In the genomic region with DNA sequence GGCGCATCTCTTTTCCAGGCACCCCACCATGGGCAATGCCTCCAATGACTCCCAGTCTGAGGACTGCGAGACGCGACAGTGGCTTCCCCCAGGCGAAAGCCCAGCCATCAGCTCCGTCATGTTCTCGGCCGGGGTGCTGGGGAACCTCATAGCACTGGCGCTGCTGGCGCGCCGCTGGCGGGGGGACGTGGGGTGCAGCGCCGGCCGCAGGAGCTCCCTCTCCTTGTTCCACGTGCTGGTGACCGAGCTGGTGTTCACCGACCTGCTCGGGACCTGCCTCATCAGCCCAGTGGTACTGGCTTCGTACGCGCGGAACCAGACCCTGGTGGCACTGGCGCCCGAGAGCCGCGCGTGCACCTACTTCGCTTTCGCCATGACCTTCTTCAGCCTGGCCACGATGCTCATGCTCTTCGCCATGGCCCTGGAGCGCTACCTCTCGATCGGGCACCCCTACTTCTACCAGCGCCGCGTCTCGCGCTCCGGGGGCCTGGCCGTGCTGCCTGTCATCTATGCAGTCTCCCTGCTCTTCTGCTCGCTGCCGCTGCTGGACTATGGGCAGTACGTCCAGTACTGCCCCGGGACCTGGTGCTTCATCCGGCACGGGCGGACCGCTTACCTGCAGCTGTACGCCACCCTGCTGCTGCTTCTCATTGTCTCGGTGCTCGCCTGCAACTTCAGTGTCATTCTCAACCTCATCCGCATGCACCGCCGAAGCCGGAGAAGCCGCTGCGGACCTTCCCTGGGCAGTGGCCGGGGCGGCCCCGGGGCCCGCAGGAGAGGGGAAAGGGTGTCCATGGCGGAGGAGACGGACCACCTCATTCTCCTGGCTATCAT, we compare ENCODE assay signal across 8 cellular contexts. TPM values are rescaled to one million over a fixed set of nuclear protein-coding genes. Genes with fewer than 3 reads are reported as not detected.
DNase-seq lines count a peak whose midpoint lies in the region; ATAC-seq, FAIRE-seq and TF ChIP-seq lines count a peak whose summit lies in the region.

No MANE protein-coding gene starts in this region.

- H3K36me3 Mint-ChIP-seq in activated CD8-positive, alpha-beta T cell treated with anti-CD3 and anti-CD28 coated beads, Interleukin-2, amount 10 ng/mL, durations not matched to agents 7 days and 5 days (ENCODE audit: low read depth), result peaks cover 95% of the 10 kb centered on the region
- peaks cover 0 to 92% (median 4%) of the 10 kb centered on the region in 5 donors for H3K36me3 Mint-ChIP-seq in naive thymus-derived CD4-positive, alpha-beta T cell

- POLR2A ChIA-PET in activated CD8-positive, alpha-beta T cell treated with anti-CD3 and anti-CD28 coated beads, Interleukin-2, amount 10 ng/mL, durations not matched to agents 7 days and 5 days (lab: Charles Lee), result interaction anchor here (0.5 to 11.2 kb wide), 11 partner anchors 9 to 454 kb away, joined by 3 to 120 read pairs (median 7); partner anchors contain the start of genes GNG2, GPR137C and TXNDC16
- POLR2A ChIA-PET in naive thymus-derived CD4-positive, alpha-beta T cell (lab: Charles Lee), result interaction anchor here (1.1 to 2.5 kb wide), 2 partner anchors 13 to 37 kb away, joined by 3 to 5 read pairs; no protein-coding TSS in a partner anchor

- H3K27me3 Mint-ChIP-seq in activated CD8-positive, alpha-beta T cell treated with anti-CD3 and anti-CD28 coated beads, Interleukin-2, amount 10 ng/mL, durations not matched to agents 7 days and 5 days (ENCODE audit: low read depth), result no peaks in the 10 kb centered on the region
- peaks cover 0 to 5% (median 0%) of the 10 kb centered on the region in 5 donors for H3K27me3 Mint-ChIP-seq in naive thymus-derived CD4-positive, alpha-beta T cell

- H3K4me3 ChIP-seq in naive thymus-derived CD4-positive, alpha-beta T cell (ENCODE audit: low read length), result peak overlapping the region; percentile 80
- H3K4me3 ChIP-seq in thymus (ENCODE audit: low read length), result peak overlapping the region; percentile 54

- TF ChIP-seq POLR2A in erythroblast (IDR thresholded peaks at IDR 0.05; ENCODE audit: low read length), result no peak

- DNase-seq in HTR-8/SVneo (ENCODE audit: insufficient read length, low spot score), result peak; percentile 50
- DNase-seq in activated CD8-positive, alpha-beta T cell treated with anti-CD3 and anti-CD28 coated beads, Interleukin-2, amount 10 ng/mL, durations not matched to agents 7 days and 5 days, result peak; percentile 62
- peak; percentile 28 to 33 for DNase-seq in erythroblast (lab: John Stamatoyannopoulos, UW)
- peak in 8 of 9 donors; percentile 8 to 62 (median 26) for DNase-seq in naive thymus-derived CD4-positive, alpha-beta T cell
- DNase-seq in NCI-H226, result no peak
- no peak for DNase-seq in inferior parietal cortex (ENCODE audit: extremely low spot score)

- peaks cover 14 to 29% of the 10 kb centered on the region in 2 donors for H3K4me1 ChIP-seq in naive thymus-derived CD4-positive, alpha-beta T cell (ENCODE audit: control insufficient read depth in 2 of 2, insufficient read depth in 2 of 2, low read length in 2 of 2)
- H3K4me1 ChIP-seq in thymus (ENCODE audit: control insufficient read depth, insufficient read depth, low read length), result peaks cover 15% of the 10 kb centered on the region

- peak; percentile 14 for ATAC-seq in GM18858 (IDR thresholded peaks at IDR 0.05; ENCODE audit: unreplicated experiment)
- ATAC-seq in activated CD8-positive, alpha-beta T cell treated with anti-CD3 and anti-CD28 coated beads, Interleukin-2, amount 10 ng/mL, durations not matched to agents 7 days and 5 days, result peak; percentile 31
- ATAC-seq in naive thymus-derived CD4-positive, alpha-beta T cell, result peak; percentile 26

- peak overlapping the region; percentile 98 for H3K27ac Mint-ChIP-seq in activated CD8-positive, alpha-beta T cell treated with anti-CD3 and anti-CD28 coated beads, Interleukin-2, amount 10 ng/mL, durations not matched to agents 7 days and 5 days
- H3K27ac Mint-ChIP-seq in naive thymus-derived CD4-positive, alpha-beta T cell, result peak overlapping the region; percentile 51 to 98 (median 92)

- no peaks in the 10 kb centered on the region for H3K27me3 ChIP-seq in naive thymus-derived CD4-positive, alpha-beta T cell (ENCODE audit: control insufficient read depth in 2 of 2, insufficient read depth in 2 of 2, low read length in 2 of 2)
- peaks cover 3% of the 10 kb centered on the region for H3K27me3 ChIP-seq in thymus (ENCODE audit: control insufficient read depth, insufficient read depth)

- FAIRE-seq in HTR-8/SVneo (lab: Jason Lieb, UNC), result peak; percentile 94

- CTCF ChIA-PET in activated CD8-positive, alpha-beta T cell treated with anti-CD3 and anti-CD28 coated beads, Interleukin-2, amount 10 ng/mL, durations not matched to agents 7 days and 5 days (lab: Charles Lee), result interaction anchor here (1.0 to 7.3 kb wide), 7 partner anchors 10 to 158 kb away, joined by 3 to 63 read pairs (median 7); no protein-coding TSS in a partner anchor
- CTCF ChIA-PET in naive thymus-derived CD4-positive, alpha-beta T cell (lab: Charles Lee), result no interaction called here

- peak overlapping the region; percentile 97 for H3K4me3 Mint-ChIP-seq in activated CD8-positive, alpha-beta T cell treated with anti-CD3 and anti-CD28 coated beads, Interleukin-2, amount 10 ng/mL, durations not matched to agents 7 days and 5 days
- peak overlapping the region; percentile 88 to 100 (median 98) for H3K4me3 Mint-ChIP-seq in naive thymus-derived CD4-positive, alpha-beta T cell

- peak overlapping the region; percentile 62 for H3K27ac ChIP-seq in naive thymus-derived CD4-positive, alpha-beta T cell (ENCODE audit: low read depth, low read length)
- no peak overlapping the region for H3K27ac ChIP-seq in thymus (ENCODE audit: low read depth)

- intact Hi-C loops in naive thymus-derived CD4-positive, alpha-beta T cell (cut with micrococcal nuclease), result loop anchor here (1.0 to 10.0 kb wide), 13 partner anchors 11 to 662 kb away; partner anchors contain the start of genes GNG2 (in 2 of the 2), GPR137C (in 2 of the 2), TXNDC16 (in 2 of the 2) and ERO1A (in 1 of the 2)

- H3K9me3 Mint-ChIP-seq in activated CD8-positive, alpha-beta T cell treated with anti-CD3 and anti-CD28 coated beads, Interleukin-2, amount 10 ng/mL, durations not matched to agents 7 days and 5 days (ENCODE audit: insufficient read depth), result no peaks in the 10 kb centered on the region
- H3K9me3 Mint-ChIP-seq in naive thymus-derived CD4-positive, alpha-beta T cell, result peaks cover 0 to under 1% (median 0%) of the 10 kb centered on the region in 11 donors

- H3K36me3 ChIP-seq in naive thymus-derived CD4-positive, alpha-beta T cell (ENCODE audit: control insufficient read depth in 2 of 3, insufficient read depth in 3 of 3, low read length in 3 of 3), result no peaks in the 10 kb centered on the region
- H3K36me3 ChIP-seq in thymus (ENCODE audit: control insufficient read depth, insufficient read depth), result no peaks in the 10 kb centered on the region

- WGBS in thymus, result under 1% methylated on average over 67 of the region's 67 CpGs

- no peaks in the 10 kb centered on the region for H3K9me3 ChIP-seq in naive thymus-derived CD4-positive, alpha-beta T cell (ENCODE audit: control insufficient read depth in 2 of 3, low read length in 3 of 3)
- H3K9me3 ChIP-seq in thymus (ENCODE audit: control insufficient read depth), result no peaks in the 10 kb centered on the region

- peaks cover 55% of the 10 kb centered on the region for H3K4me1 Mint-ChIP-seq in activated CD8-positive, alpha-beta T cell treated with anti-CD3 and anti-CD28 coated beads, Interleukin-2, amount 10 ng/mL, durations not matched to agents 7 days and 5 days (ENCODE audit: low read depth)
- H3K4me1 Mint-ChIP-seq in naive thymus-derived CD4-positive, alpha-beta T cell, result peaks cover 48 to 86% (median 57%) of the 10 kb centered on the region in 7 donors

RNA-seq across cellular contexts. Expression of gene PTGER2, which starts 0.6 kb away (rescaled TPM):
- total RNA-seq in activated CD8-positive, alpha-beta T cell treated with anti-CD3 and anti-CD28 coated beads, Interleukin-2, amount 10 ng/mL, durations not matched to agents 7 days and 5 days, result 100 to 1,000 TPM; 116 to 119 TPM
- 100 to 1,000 TPM in 1 of 5 experiments, 10 to 100 TPM in 2, 1 to 10 TPM in 2; 1.7 to 162 (median 15.2) TPM for total RNA-seq in naive thymus-derived CD4-positive, alpha-beta T cell
- polyA plus RNA-seq in naive thymus-derived CD4-positive, alpha-beta T cell, result 10 to 100 TPM; 23.4 to 67.7 TPM
- polyA plus RNA-seq in thymus, result 1.4 TPM

RNA-seq across cellular contexts. Expression of gene PTGDR, which starts 47.2 kb away (rescaled TPM):
- total RNA-seq in activated CD8-positive, alpha-beta T cell treated with anti-CD3 and anti-CD28 coated beads, Interleukin-2, amount 10 ng/mL, durations not matched to agents 7 days and 5 days, result 1 to 10 TPM in 1 of 2 experiments, under 1 TPM in 1; 0.68 to 1.0 TPM
- total RNA-seq in naive thymus-derived CD4-positive, alpha-beta T cell, result 10 to 100 TPM in 1 of 5 experiments, 1 to 10 TPM in 1, under 1 TPM in 3; 0.22 to 12.4 (median 0.80) TPM
- under 1 TPM; 0.10 to 0.35 TPM for polyA plus RNA-seq in naive thymus-derived CD4-positive, alpha-beta T cell
- polyA plus RNA-seq in thymus, result 0.73 TPM

Comparison
In these comparisons a context has a peak if more than half of its experiments do, and no peak if none do; other contexts are left out.
1. DNase-seq: peak in HTR-8/SVneo (single experiment), activated CD8-positive, alpha-beta T cell treated with anti-CD3 and anti-CD28 coated beads, Interleukin-2, amount 10 ng/mL, durations not matched to agents 7 days and 5 days (single experiment), erythroblast (2 of 2) and naive thymus-derived CD4-positive, alpha-beta T cell (8 of 9); none in NCI-H226 (single experiment) and inferior parietal cortex (single experiment).
2. Peak in every context shown above with its lines, with median percentiles within 50 percentile points of each other: ATAC-seq.